In genomic region chr6:109359248-109359647, GRCh38 we compare ENCODE assay signal across 1 cellular context.
TF ChIP-seq lines count a peak whose summit lies in the region.

No MANE protein-coding gene starts in this region.

TF ChIP-seq in GM12878, 131 proteins besides CTCF, POLR2A, EP300 and RAD21 (continued from another document):
- TF ChIP-seq PRDM15 (CRISPR knock-in tag; IDR thresholded peaks at IDR 0.05) (no peak), POLR2AphosphoS5 (IDR thresholded peaks at IDR 0.05; ENCODE audit: low read length) (no peak), CREM (IDR thresholded peaks at IDR 0.05; ENCODE audit: low read depth) (no peak), KDM1A (IDR thresholded peaks at IDR 0.05; ENCODE audit: borderline replicate concordance) (no peak), RBBP5 (conservative IDR thresholded peaks at IDR 0.05) (no peak), SPI1 (IDR thresholded peaks at IDR 0.05; ENCODE audit: borderline replicate concordance, insufficient read depth, low read depth, low read length) (no peak), HDGF (IDR thresholded peaks at IDR 0.05) (no peak)
